ENCODE assay signal across 13 cellular contexts in genomic region chr2:217249490-217250451, GRCh38.
DNase-seq lines count a peak whose midpoint lies in the region; ATAC-seq and TF ChIP-seq lines count a peak whose summit lies in the region.
"Had no signal": no experiment of that assay in that cellular context is flagged by ENCODE, and none has a peak within 500 bp of the region (broad histone marks: within the 10 kb centered on the region; RNA-seq: fewer than 3 reads in every experiment).

No MANE protein-coding gene starts in this region.

- peak overlapping the region; percentile 91 for H3K18ac ChIP-seq in IMR-90 (ENCODE audit: low read depth, low read length)

- dilution Hi-C loops in IMR-90 (cut with HindIII; ENCODE audit: low sequenced_read_pairs, unreplicated experiment): no loop called here

- no peak; the same call in 1 of the 2 replicates for ATAC-seq in IMR-90 (ENCODE audit: low read depth)
- ATAC-seq in left lobe of liver: peak; percentile 27
- no peak for ATAC-seq in HG03039 (IDR thresholded peaks at IDR 0.05; ENCODE audit: unreplicated experiment)
- no peak for ATAC-seq in GM21360 (IDR thresholded peaks at IDR 0.05; ENCODE audit: unreplicated experiment)
- no peak for ATAC-seq in HG02840 (IDR thresholded peaks at IDR 0.05; ENCODE audit: low FRiP score, unreplicated experiment)
- ATAC-seq: activated T-helper 17 cell treated with anti-CD3 and anti-CD28 coated beads, Interleukin-2, amount 50 U/mL, for 72 hours; left colon had no signal

- peak overlapping the region; percentile 93 for H2AK5ac ChIP-seq in IMR-90 (ENCODE audit: low read depth, low read length)

- peak overlapping the region; percentile 43 for H2BK120ac ChIP-seq in IMR-90 (ENCODE audit: low read depth, low read length)

- POLR2A ChIA-PET in IMR-90 (lab: Charles Lee; ENCODE audit: unreplicated experiment): no interaction called here

- in situ Hi-C loops in IMR-90 (cut with MboI; ENCODE audit: low sequenced_read_pairs): no loop called here

- DNase-seq in IMR-90: no peak
- peak; percentile 99 for DNase-seq in SK-N-DZ (ENCODE audit: low spot score)
- DNase-seq in left lobe of liver (ENCODE audit: low spot score): no peak
- DNase-seq in smooth muscle cell (lab: John Stamatoyannopoulos, UW; ENCODE audit: unreplicated experiment): no peak
- no peak for DNase-seq in stimulated activated CD8-positive, alpha-beta memory T cell treated with anti-CD3 and anti-CD28 coated beads, Interleukin-4, amount 100 ng/mL, for 48 hours
- DNase-seq: activated CD4-positive, alpha-beta T cell treated with anti-CD3 and anti-CD28 coated beads for 48 hours; KBM-7; NCI-H1694 treated with DMSO at 0.1 percent for 48 hours had no signal

- peak overlapping the region; percentile 43 for H3K14ac ChIP-seq in IMR-90 (replicated peaks; ENCODE audit: low read depth, low read length)

- peak overlapping the region; percentile 73; the same call in 1 of the 2 replicates for H3K27ac ChIP-seq in IMR-90 (ENCODE audit: insufficient read depth, low read length)
- no peak overlapping the region for H3K27ac ChIP-seq in smooth muscle cell (ENCODE audit: low read depth)

- no peaks in the 10 kb centered on the region for H3K9me3 ChIP-seq in IMR-90 (ENCODE audit: control insufficient read depth, insufficient read depth, low read length)
- H3K9me3 ChIP-seq in smooth muscle cell (replicated peaks; ENCODE audit: low read depth): no peaks in the 10 kb centered on the region

- intact Hi-C loops in IMR-90 (cut with micrococcal nuclease): no loop called here

- H2AFZ ChIP-seq in IMR-90 (replicated peaks; ENCODE audit: low read length, poor library complexity) (no peak overlapping the region), smooth muscle cell (ENCODE audit: low read depth) (no peak overlapping the region)

- no peak overlapping the region for H3K56ac ChIP-seq in IMR-90 (ENCODE audit: extremely low read depth, insufficient read depth, low read length)

- H4K8ac ChIP-seq in IMR-90 (ENCODE audit: low read depth in 2 of 2, low read length in 2 of 2): peak overlapping the region; percentile 59 to 68

- no peak for TF ChIP-seq POLR2A in IMR-90 (IDR thresholded peaks at IDR 0.05; ENCODE audit: low read depth, low read length)

- peaks cover 30% of the 10 kb centered on the region for H3K4me1 ChIP-seq in IMR-90 (ENCODE audit: control insufficient read depth, insufficient read depth, low read length)
- H3K4me1 ChIP-seq in smooth muscle cell (ENCODE audit: low read depth): peaks cover 15% of the 10 kb centered on the region

- H3K23ac ChIP-seq in IMR-90 (ENCODE audit: low read depth, low read length): peak overlapping the region; percentile 18; the same call in 1 of the 2 replicates

- H3K36me3 ChIP-seq in IMR-90 (ENCODE audit: control insufficient read depth, insufficient read depth, low read length) (no peaks in the 10 kb centered on the region), smooth muscle cell (ENCODE audit: low read depth) (no peaks in the 10 kb centered on the region)

- peaks cover 6% of the 10 kb centered on the region for H3K9me1 ChIP-seq in IMR-90 (ENCODE audit: insufficient read depth, low read length)

- H3K79me1 ChIP-seq in IMR-90 (ENCODE audit: low read depth in 1 of 2, low read length in 2 of 2): peaks cover 0 to 4% of the 10 kb centered on the region in 2 experiments; a peak in 1 of 4 replicates

- peak overlapping the region; percentile 85 for H4K91ac ChIP-seq in IMR-90 (ENCODE audit: insufficient read depth, low read depth, low read length)

- H3K4me2 ChIP-seq in IMR-90 (ENCODE audit: low read depth, low read length) (0 out of 2 replicates have a peak overlapping the region, but pooled peaks have one; percentile 29), smooth muscle cell (peak overlapping the region; percentile 35)

- CTCF ChIA-PET in IMR-90 (lab: Yijun Ruan, JAX): no interaction called here

- H3K9ac ChIP-seq in IMR-90 (ENCODE audit: low read depth, low read length) (peak overlapping the region; percentile 69), smooth muscle cell (ENCODE audit: low read depth) (no peak overlapping the region)

- peak overlapping the region; percentile 91 for H4K5ac ChIP-seq in IMR-90 (ENCODE audit: low read depth, low read length)

- H2BK15ac ChIP-seq in IMR-90 (ENCODE audit: low read depth, low read length): peak overlapping the region; percentile 62; the same call in 2 of the 3 replicates

- peak overlapping the region; percentile 52 for H3K4ac ChIP-seq in IMR-90 (ENCODE audit: low read depth, low read length)

- WGBS in IMR-90 (ENCODE audit: extremely low coverage in 2 of 2, insufficient read length in 1 of 2), 2 experiments: 50% methylated on average over 1 of the region's 8 CpGs; no CpG with 5 or more reads in 1 of the 2 experiments
- 35% methylated on average over 8 of the region's 8 CpGs for WGBS in smooth muscle cell (ENCODE audit: low lambda C conversion rate)

- H4K20me1 ChIP-seq in IMR-90 (ENCODE audit: insufficient read depth, low read length) (no peaks in the 10 kb centered on the region), smooth muscle cell (ENCODE audit: low read depth) (no peaks in the 10 kb centered on the region)

- H3K4me3 ChIP-seq in IMR-90 (ENCODE audit: insufficient read depth, low read depth, low read length) (no peak overlapping the region), smooth muscle cell (no peak overlapping the region)

- peaks cover 31% of the 10 kb centered on the region for H3F3A ChIP-seq in smooth muscle cell (ENCODE audit: low read depth)

- TF ChIP-seq CTCF in IMR-90 (conservative IDR thresholded peaks at IDR 0.05; ENCODE audit: low read depth, low read length) (no peak), smooth muscle cell (IDR thresholded peaks at IDR 0.05; ENCODE audit: borderline replicate concordance, insufficient read depth, poor library complexity, severe bottlenecking) (no peak)

- peak overlapping the region; percentile 73 for H2BK20ac ChIP-seq in IMR-90 (ENCODE audit: low read depth, low read length)

- no peak for TF ChIP-seq RAD21 in IMR-90 (IDR thresholded peaks at IDR 0.05; ENCODE audit: low read length)

- BruUV-seq in IMR-90 (replicated peaks; lab: Mats Ljungman, UMichigan): no TSS peak

- H3K79me2 ChIP-seq in smooth muscle cell (ENCODE audit: low read depth): no peaks in the 10 kb centered on the region

- H2AK9ac ChIP-seq in IMR-90 (replicated peaks; ENCODE audit: low read depth, low read length, poor library complexity): no peak overlapping the region

- H3K27me3 ChIP-seq in IMR-90 (ENCODE audit: control insufficient read depth, insufficient read depth, low read length) (no peaks in the 10 kb centered on the region), smooth muscle cell (ENCODE audit: low read depth) (no peaks in the 10 kb centered on the region)

- H2BK5ac ChIP-seq in IMR-90 (ENCODE audit: low read depth, low read length, poor library complexity, severe bottlenecking): peak overlapping the region; percentile 18

TF ChIP-seq in IMR-90, 13 proteins besides CTCF, POLR2A, EP300 and RAD21:
- TF ChIP-seq CEBPB (IDR thresholded peaks at IDR 0.05; ENCODE audit: low read depth, low read length): no peak
- no peak for TF ChIP-seq CHD1 (IDR thresholded peaks at IDR 0.05; ENCODE audit: low read depth, low read length)
- TF ChIP-seq USF2 (IDR thresholded peaks at IDR 0.05; ENCODE audit: low read depth, low read length): no peak
- TF ChIP-seq MXI1 (IDR thresholded peaks at IDR 0.05; ENCODE audit: borderline replicate concordance, low read depth, low read length): no peak
- TF ChIP-seq SMC3 (IDR thresholded peaks at IDR 0.05; ENCODE audit: low read depth, low read length): no peak
- no peak for TF ChIP-seq MAFK (IDR thresholded peaks at IDR 0.05; ENCODE audit: low read depth, low read length)
- no peak for TF ChIP-seq RCOR1 (IDR thresholded peaks at IDR 0.05; ENCODE audit: insufficient replicate concordance, low read length)
- TF ChIP-seq FOS (IDR thresholded peaks at IDR 0.05; ENCODE audit: low read depth, low read length): no peak
- no peak for TF ChIP-seq NFE2L2 (IDR thresholded peaks at IDR 0.05; ENCODE audit: low read depth, low read length)
- TF ChIP-seq ELK1 (IDR thresholded peaks at IDR 0.05; ENCODE audit: borderline replicate concordance, low read depth, low read length): no peak
- no peak for TF ChIP-seq BHLHE40 (IDR thresholded peaks at IDR 0.05; ENCODE audit: low read depth, low read length)
TF ChIP-seq in IMR-90: peak in this region for 0.
